ENCODE assay signal across 14 cellular contexts in genomic region chr14:93037354-93037753, GRCh38.
A peak's percentile ranks its signal among the peaks of the same experiment; 100 is the strongest.
DNase-seq lines count a peak whose midpoint lies in the region; ATAC-seq, FAIRE-seq and TF ChIP-seq lines count a peak whose summit lies in the region.
"Had no signal": no experiment of that assay in that cellular context is flagged by ENCODE, and none has a peak within 500 bp of the region (broad histone marks: within the 10 kb centered on the region; RNA-seq: fewer than 3 reads in every experiment).

No MANE protein-coding gene starts in this region.

- H2AFZ ChIP-seq in astrocyte (ENCODE audit: low read depth, low read length): no peak overlapping the region

- H3K4me3 Mint-ChIP-seq in astrocyte (ENCODE audit: unreplicated experiment) (no peak overlapping the region), type B pancreatic cell (peak overlapping the region; percentile 14)

- no peaks in the 10 kb centered on the region for H3K9me3 ChIP-seq in heart right ventricle
- H3K9me3 ChIP-seq in astrocyte (ENCODE audit: insufficient read depth, low read depth, low read length): no peaks in the 10 kb centered on the region
- no peaks in the 10 kb centered on the region for H3K9me3 ChIP-seq in muscle layer of colon (ENCODE audit: low read length)
- H3K9me3 ChIP-seq: thoracic aorta had no signal

- H3K79me2 ChIP-seq in astrocyte (ENCODE audit: insufficient read depth, low read length): no peaks in the 10 kb centered on the region

- WGBS in heart right ventricle, 2 donors: 75 to 77% methylated on average over 6 of the region's 6 CpGs

- H4K20me1 ChIP-seq in astrocyte (ENCODE audit: insufficient read depth, low read length): peaks cover 75% of the 10 kb centered on the region

- peaks cover 18 to 91% (median 82%) of the 10 kb centered on the region in 9 donors for H3K4me1 ChIP-seq in heart right ventricle
- peaks cover 18% of the 10 kb centered on the region for H3K4me1 ChIP-seq in astrocyte (ENCODE audit: insufficient read depth, low read length)
- peaks cover 61% of the 10 kb centered on the region for H3K4me1 ChIP-seq in muscle layer of colon (ENCODE audit: insufficient read depth, low read length)

- H3K27me3 ChIP-seq in heart right ventricle (no peaks in the 10 kb centered on the region), astrocyte (ENCODE audit: insufficient read depth, low read length) (peaks cover 7% of the 10 kb centered on the region), muscle layer of colon (ENCODE audit: control insufficient read depth in 1 of 2, insufficient read depth in 2 of 2, low read length in 2 of 2) (no peaks in the 10 kb centered on the region)

- H3K4me3 ChIP-seq in heart right ventricle (no peak overlapping the region), astrocyte (ENCODE audit: insufficient read depth, low read depth, low read length) (no peak overlapping the region), muscle layer of colon (ENCODE audit: low read depth in 1 of 2, low read length in 2 of 2) (no peak overlapping the region)
- H3K4me3 ChIP-seq: thoracic aorta had no signal

- H3K27me3 Mint-ChIP-seq in astrocyte (ENCODE audit: low read depth, unreplicated experiment) (peaks cover 54% of the 10 kb centered on the region), type B pancreatic cell (no peaks in the 10 kb centered on the region)

- FAIRE-seq in astrocyte (lab: Jason Lieb, UNC): no peak
- FAIRE-seq: GM18507 had no signal

- H3K4me1 Mint-ChIP-seq in astrocyte (ENCODE audit: low read depth, unreplicated experiment): peaks cover 24% of the 10 kb centered on the region
- peaks cover 45% of the 10 kb centered on the region for H3K4me1 Mint-ChIP-seq in type B pancreatic cell (ENCODE audit: unreplicated experiment)

- H3K36me3 ChIP-seq in heart right ventricle (no peaks in the 10 kb centered on the region), astrocyte (ENCODE audit: insufficient read depth, low read length) (no peaks in the 10 kb centered on the region), muscle layer of colon (ENCODE audit: insufficient read depth, low read length) (no peaks in the 10 kb centered on the region)
- H3K36me3 ChIP-seq: thoracic aorta, WERI-Rb-1 had no signal

- H3K9me3 Mint-ChIP-seq in astrocyte (ENCODE audit: unreplicated experiment) (peaks cover 6% of the 10 kb centered on the region), type B pancreatic cell (no peaks in the 10 kb centered on the region)

- H3K27ac ChIP-seq in heart right ventricle: peak overlapping the region; percentile 12 to 90 (median 72)
- no peak overlapping the region for H3K27ac ChIP-seq in astrocyte (ENCODE audit: low read depth, low read length)
- peak overlapping the region; percentile 27 for H3K27ac ChIP-seq in muscle layer of colon (ENCODE audit: low read depth, low read length)
- H3K27ac ChIP-seq: WERI-Rb-1 had no signal

- TF ChIP-seq CTCF in heart right ventricle (IDR thresholded peaks at IDR 0.05): no peak
- TF ChIP-seq CTCF in astrocyte (IDR thresholded peaks at IDR 0.05; ENCODE audit: insufficient read depth, low read depth, low read length): no peak
- no peak for TF ChIP-seq CTCF in type B pancreatic cell (conservative IDR thresholded peaks at IDR 0.05)

- DNase-seq in heart right ventricle: no peak
- DNase-seq in left cardiac atrium: no peak
- no peak for DNase-seq in astrocyte (ENCODE audit: low read depth)
- no peak for DNase-seq in type B pancreatic cell (ENCODE audit: extremely low spot score, unreplicated experiment)
- DNase-seq in stimulated activated CD4-positive, alpha-beta T cell treated with anti-CD3 and anti-CD28 coated beads, Interleukin-2, amount 100 ng/mL, for 24 hours: no peak
- DNase-seq in NCI-H1436 treated with DMSO at 0.1 percent for 48 hours (lab: John Stamatoyannopoulos, UW): no peak
- no peak for DNase-seq in NCI-H1930 (lab: John Stamatoyannopoulos, UW)
- DNase-seq: cerebellar nuclear complex, NCI-H510A, SIG-M5, WERI-Rb-1 had no signal

- H3K9ac ChIP-seq in astrocyte (ENCODE audit: low read length) (no peak overlapping the region), muscle layer of colon (ENCODE audit: low read length) (no peak overlapping the region)

- H3K4me2 ChIP-seq in astrocyte (ENCODE audit: low read length): peak overlapping the region; percentile 47

- H3K27ac Mint-ChIP-seq in astrocyte (ENCODE audit: unreplicated experiment): no peak overlapping the region
- peak overlapping the region; percentile 44 for H3K27ac Mint-ChIP-seq in type B pancreatic cell

- intact Hi-C loops in heart right ventricle (cut with DNase I) (no loop called here), left cardiac atrium (cut with DNase I) (loop anchor here in 1 of 2 donors (10.0 kb wide), 1 partner anchor 77 kb away; the partner anchor contains the start of gene ITPK1)

- no peaks in the 10 kb centered on the region for H3K36me3 Mint-ChIP-seq in astrocyte (ENCODE audit: low read depth, unreplicated experiment)
- H3K36me3 Mint-ChIP-seq in type B pancreatic cell: no peaks in the 10 kb centered on the region

- ATAC-seq in heart right ventricle (no peak), left cardiac atrium (no peak)
